ENCODE assay signal across 23 cellular contexts in genomic region chr14:102277874-102278630, GRCh38. TPM values are rescaled to one million over a fixed set of nuclear protein-coding genes. Genes with fewer than 3 reads are reported as not detected.
DNase-seq lines count a peak whose midpoint lies in the region; ATAC-seq and TF ChIP-seq lines count a peak whose summit lies in the region.
"Had no signal": no experiment of that assay in that cellular context is flagged by ENCODE, and none has a peak within 500 bp of the region (broad histone marks: within the 10 kb centered on the region; RNA-seq: fewer than 3 reads in every experiment).

No MANE protein-coding gene starts in this region.

- H3K4me3 ChIP-seq in left ventricle myocardium inferior: no peak overlapping the region
- H3K4me3 ChIP-seq: skin epidermis had no signal

- TF ChIP-seq CTCF in Calu3 (IDR thresholded peaks at IDR 0.05; ENCODE audit: unreplicated experiment) (no peak), left ventricle myocardium inferior (IDR thresholded peaks at IDR 0.05; ENCODE audit: borderline replicate concordance) (no peak)

- H3K27ac ChIP-seq in left ventricle myocardium inferior (replicated peaks): peak overlapping the region; percentile 41
- H3K27ac ChIP-seq: parathyroid adenoma, skin epidermis had no signal

- H3K27ac Mint-ChIP-seq in Calu3 (ENCODE audit: unreplicated experiment): peak overlapping the region; percentile 86
- H3K27ac Mint-ChIP-seq: activated naive CD4-positive, alpha-beta T cell treated with anti-CD3 and anti-CD28 coated beads, Interleukin-2, amount 50 U/mL, for 72 hours; activated T-cell treated with anti-CD3 and anti-CD28 coated beads, Interleukin-2, amount 50 U/mL, for 72 hours; memory B cell; natural killer cell; stimulated activated naive CD8-positive, alpha-beta T cell treated with anti-CD3 and anti-CD28 coated beads, Interleukin-15, Interleukin-2, amounts not matched to agents 100 ng/mL and 50 ng/mL, for 24 hours had no signal

- H3K4me1 ChIP-seq in left ventricle myocardium inferior: peaks cover 15% of the 10 kb centered on the region
- H3K4me1 ChIP-seq: parathyroid adenoma had no signal

- peaks cover 5% of the 10 kb centered on the region for H3K9me3 ChIP-seq in left ventricle myocardium inferior (replicated peaks)
- H3K9me3 ChIP-seq: SK-N-SH had no signal

- no peak overlapping the region for H3K4me3 Mint-ChIP-seq in Calu3 (ENCODE audit: low read depth, unreplicated experiment)
- H3K4me3 Mint-ChIP-seq: activated T-cell treated with anti-CD3 and anti-CD28 coated beads, Interleukin-2, amount 50 U/mL, for 72 hours; memory B cell; natural killer cell; stimulated activated naive CD8-positive, alpha-beta T cell treated with anti-CD3 and anti-CD28 coated beads, Interleukin-15, Interleukin-2, amounts not matched to agents 100 ng/mL and 50 ng/mL, for 24 hours had no signal

- CTCF ChIA-PET in Calu3 (lab: Charles Lee): no interaction called here

- peaks cover 17% of the 10 kb centered on the region for H3K36me3 ChIP-seq in left ventricle myocardium inferior

- no peak for ATAC-seq in HG03432 (IDR thresholded peaks at IDR 0.05; ENCODE audit: unreplicated experiment)
- no peak for ATAC-seq in GM21423 (IDR thresholded peaks at IDR 0.05; ENCODE audit: unreplicated experiment)
- ATAC-seq in GM18873 (IDR thresholded peaks at IDR 0.05; ENCODE audit: low FRiP score, unreplicated experiment): no peak
- ATAC-seq: activated CD4-positive, CD25-positive, alpha-beta regulatory T cell treated with anti-CD3 and anti-CD28 coated beads, Interleukin-2, amount 50 U/mL, for 24 hours; activated naive CD4-positive, alpha-beta T cell treated with anti-CD3 and anti-CD28 coated beads, Interleukin-2, amount 50 U/mL, for 72 hours; activated T-cell treated with anti-CD3 and anti-CD28 coated beads, Interleukin-2, amount 50 U/mL, for 72 hours; natural killer cell had no signal

- peaks cover 18% of the 10 kb centered on the region for H3K4me1 Mint-ChIP-seq in Calu3 (ENCODE audit: low read depth, unreplicated experiment)
- H3K4me1 Mint-ChIP-seq: memory B cell, natural killer cell had no signal

- H3K9me3 Mint-ChIP-seq in Calu3 (ENCODE audit: low read depth, unreplicated experiment): no peaks in the 10 kb centered on the region
- H3K9me3 Mint-ChIP-seq: activated naive CD4-positive, alpha-beta T cell treated with anti-CD3 and anti-CD28 coated beads, Interleukin-2, amount 50 U/mL, for 72 hours; activated T-cell treated with anti-CD3 and anti-CD28 coated beads, Interleukin-2, amount 50 U/mL, for 72 hours; memory B cell; natural killer cell; stimulated activated naive CD8-positive, alpha-beta T cell treated with anti-CD3 and anti-CD28 coated beads, Interleukin-15, Interleukin-2, amounts not matched to agents 100 ng/mL and 50 ng/mL, for 24 hours had no signal

- H3K36me3 Mint-ChIP-seq in Calu3 (ENCODE audit: insufficient read depth, unreplicated experiment): peaks cover 58% of the 10 kb centered on the region
- H3K36me3 Mint-ChIP-seq: activated naive CD4-positive, alpha-beta T cell treated with anti-CD3 and anti-CD28 coated beads, Interleukin-2, amount 50 U/mL, for 72 hours; memory B cell; natural killer cell had no signal

- H3K27me3 Mint-ChIP-seq in Calu3 (ENCODE audit: unreplicated experiment): no peaks in the 10 kb centered on the region
- H3K27me3 Mint-ChIP-seq: memory B cell; stimulated activated naive CD8-positive, alpha-beta T cell treated with anti-CD3 and anti-CD28 coated beads, Interleukin-15, Interleukin-2, amounts not matched to agents 100 ng/mL and 50 ng/mL, for 24 hours had no signal

- DNase-seq in Calu3: no peak
- DNase-seq in NCI-H187 (lab: John Stamatoyannopoulos, UW): peak; percentile 26 to 45
- DNase-seq in SK-N-DZ (ENCODE audit: low spot score): peak; percentile 58
- no peak for DNase-seq in left ventricle myocardium inferior
- DNase-seq in head of caudate nucleus: no peak
- DNase-seq: activated T-cell treated with anti-CD3 and anti-CD28 coated beads, Interleukin-2, amount 50 U/mL, for 72 hours; AML-193; H7; natural killer cell; NCI-H2029; NCI-H69; SK-N-SH; T-helper 9 cell; trophoblast cell had no signal

- no TSS peak for BruUV-seq in Calu3 (replicated peaks; lab: Mats Ljungman, UMichigan)

- intact Hi-C loops in Calu3 (cut with micrococcal nuclease; ENCODE audit: unreplicated experiment) (loop anchor here (2.0 to 5.0 kb wide), 2 partner anchors 15 to 39 kb away; partner anchors contain the start of gene ZNF839), left ventricle myocardium inferior (cut with micrococcal nuclease) (no loop called here), head of caudate nucleus (cut with DNase I) (no loop called here)

- no peaks in the 10 kb centered on the region for H3K27me3 ChIP-seq in left ventricle myocardium inferior (ENCODE audit: low read depth)

RNA-seq across cellular contexts. Expression of gene MOK, which starts 26.9 kb away (rescaled TPM):
- total RNA-seq in Calu3 (2022) (89.7 and 107 TPM in 2 replicates), left ventricle myocardium inferior (12.2 TPM)
- 3.5 and 3.7 TPM in 2 replicates for polyA plus RNA-seq in SK-N-DZ (2014; cell fraction: cytosol; rRNA removed)
- 11.7 and 14.2 TPM in 2 replicates for polyA plus RNA-seq in SK-N-DZ (2014; cell fraction: nucleus; rRNA removed)

RNA-seq across cellular contexts. Expression of gene ZNF839, which starts 41.5 kb away (rescaled TPM):
- 18.3 and 21.7 TPM in 2 replicates for total RNA-seq in Calu3 (2022)
- polyA plus RNA-seq in SK-N-DZ (2014; cell fraction: cytosol; rRNA removed): 6.7 and 9.4 TPM in 2 replicates
- polyA plus RNA-seq in SK-N-DZ (2014; cell fraction: nucleus; rRNA removed): 13.2 and 14.4 TPM in 2 replicates
- 6.9 TPM for total RNA-seq in left ventricle myocardium inferior

Comparison
In these comparisons a context has a peak if more than half of its experiments do, and no peak if none do; other contexts are left out.
1. DNase-seq: peak in NCI-H187 (2 of 2) and SK-N-DZ (single experiment); none in Calu3 (single experiment), left ventricle myocardium inferior (single experiment) and head of caudate nucleus (0 of 42).